Comparison of ENCODE assay signal across 13 cellular contexts in the genomic region with DNA sequence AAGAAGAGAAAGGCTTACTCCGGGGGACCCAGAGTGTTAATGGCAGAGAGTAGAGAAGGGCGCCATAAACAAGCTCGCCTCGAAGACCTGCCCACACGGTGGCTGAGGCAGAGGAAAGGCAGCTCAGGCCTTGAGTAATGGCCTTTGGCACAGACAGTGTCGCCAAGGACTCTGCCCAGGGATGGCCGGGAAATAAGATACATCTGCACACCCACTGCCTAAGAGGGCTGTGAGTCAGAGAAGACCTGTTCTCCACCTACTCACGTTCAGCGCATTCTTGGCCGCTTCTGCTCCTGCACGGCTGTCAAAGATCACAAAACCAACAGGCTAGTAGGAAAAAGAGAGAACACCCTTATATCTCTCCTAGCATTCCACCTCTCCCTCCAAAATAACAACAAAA. TPM values are rescaled to one million over a fixed set of nuclear protein-coding genes. Genes with fewer than 3 reads are reported as not detected.
DNase-seq lines count a peak whose midpoint lies in the region; ATAC-seq and TF ChIP-seq lines count a peak whose summit lies in the region.
"Had no signal": no experiment of that assay in that cellular context is flagged by ENCODE, and none has a peak within 500 bp of the region (broad histone marks: within the 10 kb centered on the region; RNA-seq: fewer than 3 reads in every experiment).

No MANE protein-coding gene starts in this region.

- H3K27me3 Mint-ChIP-seq in GM23338 (ENCODE audit: insufficient read depth, low read depth, poor library complexity): peaks cover 13% of the 10 kb centered on the region
- peaks cover 2% of the 10 kb centered on the region for H3K27me3 Mint-ChIP-seq in activated naive CD4-positive, alpha-beta T cell treated with anti-CD3 and anti-CD28 coated beads for 36 hours (ENCODE audit: low read depth)

- H3K79me1 ChIP-seq in mesendoderm (ENCODE audit: low read length): peaks cover 35% of the 10 kb centered on the region

- H2BK15ac ChIP-seq in mesendoderm (replicated peaks; ENCODE audit: low read depth): no peak overlapping the region

- no peak overlapping the region for H3K4ac ChIP-seq in mesendoderm (ENCODE audit: low read depth, low read length)

- H2BK5ac ChIP-seq in mesendoderm (ENCODE audit: low read length): no peak overlapping the region

- intact Hi-C loops in Right ventricle myocardium superior (cut with DNase I): no loop called here
- intact Hi-C loops in activated naive CD4-positive, alpha-beta T cell treated with anti-CD3 and anti-CD28 coated beads for 36 hours (cut with micrococcal nuclease): no loop called here

- H3K9me2 ChIP-seq in GM23338 (ENCODE audit: insufficient read depth): no peaks in the 10 kb centered on the region

- H3K18ac ChIP-seq in mesendoderm (ENCODE audit: low read length): no peak overlapping the region

- CTCF ChIA-PET in activated naive CD4-positive, alpha-beta T cell treated with anti-CD3 and anti-CD28 coated beads for 36 hours (lab: Charles Lee): interaction anchor here (1.3 to 3.1 kb wide), 2 partner anchors 61 to 63 kb away, joined by 3 to 11 read pairs; no protein-coding TSS in a partner anchor

- peaks cover 64% of the 10 kb centered on the region for H4K20me1 ChIP-seq in GM23338 (replicated peaks; ENCODE audit: insufficient read depth)

- H2AK5ac ChIP-seq in mesendoderm (ENCODE audit: low read length): no peak overlapping the region

- H3K36me3 ChIP-seq in GM23338 (ENCODE audit: insufficient read depth): peaks cover 21% of the 10 kb centered on the region; the same call in 1 of the 2 replicates
- H3K36me3 ChIP-seq in mesendoderm (ENCODE audit: control insufficient read depth, insufficient read depth, low read length): peaks cover 11% of the 10 kb centered on the region
- H3K36me3 ChIP-seq: breast epithelium had no signal

- H3K4me3 ChIP-seq in GM23338 (no peak overlapping the region), mesendoderm (ENCODE audit: low read length) (no peak overlapping the region)
- H3K4me3 ChIP-seq: breast epithelium had no signal

- H3K4me1 ChIP-seq in GM23338 (ENCODE audit: insufficient read depth): peaks cover 28% of the 10 kb centered on the region
- H3K4me1 ChIP-seq in mesendoderm (ENCODE audit: control insufficient read depth, low read depth, low read length): peaks cover 2% of the 10 kb centered on the region
- H3K4me1 ChIP-seq: breast epithelium had no signal

- H3K9me3 Mint-ChIP-seq in GM23338: no peaks in the 10 kb centered on the region; the same call in 2 of the 3 replicates
- H3K9me3 Mint-ChIP-seq in activated naive CD4-positive, alpha-beta T cell treated with anti-CD3 and anti-CD28 coated beads for 36 hours: no peaks in the 10 kb centered on the region
- H3K9me3 Mint-ChIP-seq: activated T-cell treated with anti-CD3 and anti-CD28 coated beads, Interleukin-2, amount 50 U/mL, for 24 hours; CD8-positive, alpha-beta T cell had no signal

- H3K4me3 Mint-ChIP-seq in GM23338: no peak overlapping the region; the same call in 2 of the 3 replicates
- H3K4me3 Mint-ChIP-seq in activated naive CD4-positive, alpha-beta T cell treated with anti-CD3 and anti-CD28 coated beads for 36 hours: no peak overlapping the region
- H3K4me3 Mint-ChIP-seq: activated T-cell treated with anti-CD3 and anti-CD28 coated beads, Interleukin-2, amount 50 U/mL, for 24 hours; CD8-positive, alpha-beta T cell had no signal

- H3K4me2 ChIP-seq in GM23338 (no peak overlapping the region), mesendoderm (ENCODE audit: low read length) (no peak overlapping the region)

- no peak overlapping the region for H3K56ac ChIP-seq in mesendoderm (ENCODE audit: low read length)

- no peak overlapping the region for H3K9ac ChIP-seq in mesendoderm (ENCODE audit: low read length)

- H3K36me3 Mint-ChIP-seq in GM23338 (ENCODE audit: low read depth): peaks cover 84% of the 10 kb centered on the region
- no peaks in the 10 kb centered on the region for H3K36me3 Mint-ChIP-seq in activated naive CD4-positive, alpha-beta T cell treated with anti-CD3 and anti-CD28 coated beads for 36 hours (ENCODE audit: low read depth)
- H3K36me3 Mint-ChIP-seq: CD8-positive, alpha-beta T cell had no signal

- peaks cover 48% of the 10 kb centered on the region for H3K4me1 Mint-ChIP-seq in GM23338
- no peaks in the 10 kb centered on the region for H3K4me1 Mint-ChIP-seq in activated naive CD4-positive, alpha-beta T cell treated with anti-CD3 and anti-CD28 coated beads for 36 hours (ENCODE audit: low read depth)

- H3K79me2 ChIP-seq in GM23338 (replicated peaks; ENCODE audit: insufficient read depth) (peaks cover 100% of the 10 kb centered on the region), mesendoderm (ENCODE audit: control insufficient read depth, insufficient read depth, low read length) (peaks cover 81% of the 10 kb centered on the region)

- no peak overlapping the region for H2BK120ac ChIP-seq in mesendoderm (ENCODE audit: low read depth, low read length)

- H3K27ac Mint-ChIP-seq in GM23338: no peak overlapping the region
- no peak overlapping the region for H3K27ac Mint-ChIP-seq in activated naive CD4-positive, alpha-beta T cell treated with anti-CD3 and anti-CD28 coated beads for 36 hours
- H3K27ac Mint-ChIP-seq: activated T-cell treated with anti-CD3 and anti-CD28 coated beads, Interleukin-2, amount 50 U/mL, for 24 hours; CD8-positive, alpha-beta T cell had no signal

- H3K23ac ChIP-seq in mesendoderm (ENCODE audit: low read length): no peak overlapping the region

- H3F3A ChIP-seq in GM23338 (replicated peaks; ENCODE audit: low read depth): peaks cover 36% of the 10 kb centered on the region

- ATAC-seq in GM23338: no peak
- ATAC-seq in Right ventricle myocardium superior (ENCODE audit: poor library complexity): peak; percentile 59
- no peak for ATAC-seq in HG03520 (IDR thresholded peaks at IDR 0.05; ENCODE audit: unreplicated experiment)
- ATAC-seq: activated CD4-positive, CD25-positive, alpha-beta regulatory T cell treated with anti-CD3 and anti-CD28 coated beads, Interleukin-2, amount 50 U/mL, for 24 hours; CD8-positive, alpha-beta T cell had no signal

- no peak for TF ChIP-seq CTCF in GM23338 (conservative IDR thresholded peaks at IDR 0.05; ENCODE audit: low read depth in 2 of 2)

- H4K5ac ChIP-seq in mesendoderm (ENCODE audit: low read length): no peak overlapping the region

- H4K8ac ChIP-seq in mesendoderm (ENCODE audit: low read depth, low read length): no peak overlapping the region

- no CpG with 5 or more reads among the region's 11 CpGs for WGBS in mesendoderm (ENCODE audit: extremely low coverage, insufficient coverage, low lambda C conversion rate)

- peak overlapping the region; percentile 81 for H3K27ac ChIP-seq in GM23338 (ENCODE audit: low read depth)
- no peak overlapping the region for H3K27ac ChIP-seq in mesendoderm (ENCODE audit: low read depth, low read length)
- H3K27ac ChIP-seq: breast epithelium had no signal

- DNase-seq in GM23338 (ENCODE audit: low spot score) (no peak), amniotic epithelial cell (ENCODE audit: low read depth) (peak; percentile 65), Right ventricle myocardium superior (no peak), renal cortical epithelial cell (ENCODE audit: low read depth) (peak; percentile 51), mesendoderm (no peak), GDM1 (lab: John Stamatoyannopoulos, UW) (no peak)
- DNase-seq in activated naive CD4-positive, alpha-beta T cell treated with anti-CD3 and anti-CD28 coated beads for 36 hours: no peak
- DNase-seq: activated T-cell treated with anti-CD3 and anti-CD28 coated beads, Interleukin-2, amount 50 U/mL, for 24 hours; CD8-positive, alpha-beta T cell; Kasumi-1 had no signal

- H3K27me3 ChIP-seq in GM23338 (ENCODE audit: insufficient read depth) (no peaks in the 10 kb centered on the region), mesendoderm (ENCODE audit: insufficient read depth, low read length, poor library complexity) (no peaks in the 10 kb centered on the region)
- H3K27me3 ChIP-seq: breast epithelium had no signal

- no peak overlapping the region for H2AFZ ChIP-seq in GM23338

TF ChIP-seq in GM23338, 12 proteins besides CTCF, POLR2A, EP300 and RAD21 (continues in another document):
- no peak for TF ChIP-seq EZH2phosphoT487 (IDR thresholded peaks at IDR 0.05; ENCODE audit: unreplicated experiment)
- no peak for TF ChIP-seq EZH2 (IDR thresholded peaks at IDR 0.05; ENCODE audit: low read depth, unreplicated experiment)
- TF ChIP-seq JUNB (IDR thresholded peaks at IDR 0.05; ENCODE audit: unreplicated experiment): no peak
- TF ChIP-seq ZNF331 (CRISPR knock-in tag; IDR thresholded peaks at IDR 0.05; ENCODE audit: low read depth): no peak

RNA-seq across cellular contexts. Expression of a gene that starts 26.2 kb away (rescaled TPM):
- total RNA-seq in GM23338 (2014; rRNA removed; shearing (Covaris generic)): 36.9 and 53.3 TPM in 2 replicates
- 171 and 179 TPM in 2 replicates for polyA plus RNA-seq in GM23338 (2016; fragmentation: Nextera tagmentation; extraction: Ambion mirVana)
- total RNA-seq in Right ventricle myocardium superior (215 TPM), renal cortical epithelial cell (0.05 TPM in 1 of 2 replicates, not detected in the other)
- not detected for total RNA-seq in activated naive CD4-positive, alpha-beta T cell treated with anti-CD3 and anti-CD28 coated beads for 36 hours
- polyA plus RNA-seq in mesendoderm (2013, experiment 1 of 2): 252 TPM
- 256 TPM for polyA plus RNA-seq in mesendoderm (2013, experiment 2 of 2)
- total RNA-seq: CD8-positive, alpha-beta T cell had no signal

Comparison
In these comparisons a context has a peak if more than half of its experiments do, and no peak if none do; other contexts are left out.
1. DNase-seq: peak in amniotic epithelial cell (single experiment) and renal cortical epithelial cell (single experiment); none in GM23338 (single experiment), Right ventricle myocardium superior (single experiment), activated naive CD4-positive, alpha-beta T cell treated with anti-CD3 and anti-CD28 coated beads for 36 hours (single experiment), mesendoderm (single experiment) and GDM1 (single experiment).
2. RNA of a gene that starts 26.2 kb away (total RNA-seq): 215 TPM in Right ventricle myocardium superior (single experiment) and 36.9 to 53.3 TPM in GM23338; not detected in activated naive CD4-positive, alpha-beta T cell treated with anti-CD3 and anti-CD28 coated beads for 36 hours and 0.05 TPM in renal cortical epithelial cell; every median in the first group is over 10 times any median in the second.